20 cellular contexts compared by ENCODE assay signal in the genomic region with DNA sequence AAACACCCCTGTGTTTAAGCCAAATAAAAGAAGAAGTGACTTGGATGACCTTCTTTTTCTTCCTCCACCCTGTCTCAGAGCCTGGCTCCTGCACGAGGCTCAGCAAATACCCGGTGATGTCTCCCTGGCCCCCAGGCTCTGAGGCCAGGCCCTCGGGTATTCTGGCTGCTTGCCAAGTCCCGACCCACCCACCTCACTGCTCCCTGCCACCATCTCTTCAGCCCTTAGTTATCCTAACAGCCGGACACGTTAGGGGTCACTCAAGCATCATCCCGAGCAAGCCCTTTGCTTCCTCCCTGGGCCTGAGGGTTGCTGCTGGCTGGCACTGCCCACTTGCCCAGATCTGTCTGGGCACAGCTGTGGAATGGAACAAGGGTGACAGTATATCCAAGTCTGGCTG. TPM values are rescaled to one million over a fixed set of nuclear protein-coding genes. Genes with fewer than 3 reads are reported as not detected.
DNase-seq lines count a peak whose midpoint lies in the region; ATAC-seq, FAIRE-seq and TF ChIP-seq lines count a peak whose summit lies in the region.
"Had no signal": no experiment of that assay in that cellular context is flagged by ENCODE, and none has a peak within 500 bp of the region (broad histone marks: within the 10 kb centered on the region; RNA-seq: fewer than 3 reads in every experiment).

No MANE protein-coding gene starts in this region.

- WGBS in heart right ventricle, 2 donors, result 52 to 57% methylated on average over 7 of the region's 7 CpGs
- 54 to 60% methylated on average over 7 of the region's 7 CpGs for WGBS in pancreas, 2 donors

- H3K4me1 Mint-ChIP-seq in brain, result peaks cover 34% of the 10 kb centered on the region

- H3K4me1 ChIP-seq in heart right ventricle, result peaks cover 25 to 57% (median 45%) of the 10 kb centered on the region in 9 donors
- peaks cover 38 to 47% (median 39%) of the 10 kb centered on the region in 3 donors for H3K4me1 ChIP-seq in skeletal muscle tissue (ENCODE audit: control insufficient read depth in 3 of 3, insufficient read depth in 3 of 3, low read length in 3 of 3)
- peaks cover 0 to 3% (median 0%) of the 10 kb centered on the region in 3 donors for H3K4me1 ChIP-seq in pancreas

- TF ChIP-seq CTCF in heart right ventricle (IDR thresholded peaks at IDR 0.05), result no peak
- no peak for TF ChIP-seq CTCF in brain (conservative IDR thresholded peaks at IDR 0.05)
- TF ChIP-seq CTCF in pancreas (IDR thresholded peaks at IDR 0.05), result no peak

- peaks cover 3% of the 10 kb centered on the region for H3K27me3 Mint-ChIP-seq in brain

- H3K9ac ChIP-seq in skeletal muscle tissue (ENCODE audit: low read depth in 1 of 3, low read length in 3 of 3), result peak overlapping the region in 1 of 3 donors; percentile 74
- H3K9ac ChIP-seq: GM23248, KMS-11 had no signal

- intact Hi-C loops in heart right ventricle (cut with DNase I) (loop anchor here in 6 of 10 donors (2.0 to 10.0 kb wide), 5 partner anchors 31 to 389 kb away; no protein-coding TSS in a partner anchor), Right ventricle myocardium superior (cut with DNase I) (no loop called here), pancreas (cut with DNase I) (loop anchor here in 2 of 3 donors (10.0 kb wide), 1 partner anchor 169 kb away; no protein-coding TSS in a partner anchor)

- H3K36me3 ChIP-seq in heart right ventricle (peaks cover 0 to 10% (median 0%) of the 10 kb centered on the region in 9 donors), skeletal muscle tissue (ENCODE audit: control insufficient read depth in 3 of 3, insufficient read depth in 3 of 3, low read length in 3 of 3) (peaks cover 5 to 10% (median 8%) of the 10 kb centered on the region in 3 donors), pancreas (no peaks in the 10 kb centered on the region)

- FAIRE-seq in pancreas (lab: Jason Lieb, UNC), result no peak
- FAIRE-seq: A204.1 had no signal

- H3K4me3 ChIP-seq in heart right ventricle (no peak overlapping the region), skeletal muscle tissue (ENCODE audit: low read length in 3 of 3) (no peak overlapping the region), pancreas (no peak overlapping the region)
- H3K4me3 ChIP-seq: GM23248, SK-N-MC had no signal

- no peaks in the 10 kb centered on the region for H3K27me3 ChIP-seq in heart right ventricle
- no peaks in the 10 kb centered on the region for H3K27me3 ChIP-seq in skeletal muscle tissue (ENCODE audit: control insufficient read depth in 3 of 3, insufficient read depth in 3 of 3, low read length in 3 of 3)
- H3K27me3 ChIP-seq in pancreas, result no peaks in the 10 kb centered on the region

- H3K4me3 Mint-ChIP-seq in brain, result no peak overlapping the region

- H3K9me3 ChIP-seq in heart right ventricle (no peaks in the 10 kb centered on the region), skeletal muscle tissue (ENCODE audit: control insufficient read depth in 3 of 3, low read length in 3 of 3) (no peaks in the 10 kb centered on the region), pancreas (no peaks in the 10 kb centered on the region)

- ATAC-seq in heart right ventricle (no peak), Right ventricle myocardium superior (ENCODE audit: poor library complexity) (no peak), pancreas (no peak)
- ATAC-seq: HCT116, Panc1 had no signal

- peaks cover 5% of the 10 kb centered on the region for H3K36me3 Mint-ChIP-seq in brain

- H3K27ac ChIP-seq in heart right ventricle (peak overlapping the region in 8 of 10 donors; percentile 73 to 90 (median 82)), skeletal muscle tissue (ENCODE audit: low read depth, low read length) (peak overlapping the region; percentile 87), pancreas (no peak overlapping the region)
- H3K27ac ChIP-seq: GM23248, KMS-11 had no signal

- DNase-seq in heart right ventricle, result no peak
- no peak for DNase-seq in Right ventricle myocardium superior
- DNase-seq in NCI-H128 (lab: John Stamatoyannopoulos, UW; ENCODE audit: unreplicated experiment), result no peak
- no peak for DNase-seq in pancreas
- DNase-seq: C1 segment of cervical spinal cord, DMS79 treated with DMSO at 0.1 percent for 48 hours, GM23248, NCI-H1092, NCI-H1694, NCI-H2227 treated with DMSO at 0.1 percent for 48 hours, NCI-H524 had no signal

- H3K9me3 Mint-ChIP-seq in brain, result no peaks in the 10 kb centered on the region

- peak overlapping the region; percentile 26 to 76 (median 40) for H3K27ac Mint-ChIP-seq in brain

RNA-seq across cellular contexts. Expression of gene RPS6KL1, which starts 7.2 kb away (rescaled TPM):
- total RNA-seq in heart right ventricle (10 to 100 TPM; 14.5 to 27.0 (median 21.9) TPM), Right ventricle myocardium superior (16.8 TPM), skeletal muscle tissue (3.1 TPM), pancreas (1 to 10 TPM; 4.0 to 7.7 (median 6.5) TPM)
- polyA plus RNA-seq in heart right ventricle (10 to 100 TPM; 10.3 to 27.1 TPM), brain (ENCODE audit: insufficient read depth, low read depth, low replicate concordance) (35.8 TPM), pancreas (10 to 100 TPM; 14.6 to 23.8 TPM)
- total RNA-seq: M059J had no signal

RNA-seq across cellular contexts. Expression of gene DLST, which starts 34.1 kb away (rescaled TPM):
- total RNA-seq in heart right ventricle, result 100 to 1,000 TPM; 179 to 273 (median 227) TPM
- polyA plus RNA-seq in heart right ventricle, result 10 to 100 TPM; 52.5 to 96.0 TPM
- 205 TPM for total RNA-seq in Right ventricle myocardium superior
- polyA plus RNA-seq in brain (ENCODE audit: insufficient read depth, low read depth, low replicate concordance), result 89.0 TPM
- total RNA-seq in skeletal muscle tissue, result 38.1 TPM
- total RNA-seq in pancreas, result 10 to 100 TPM; 33.5 to 46.0 (median 39.3) TPM
- polyA plus RNA-seq in pancreas, result 10 to 100 TPM; 22.8 to 40.4 TPM

RNA-seq across cellular contexts. Expression of gene PGF, which starts 39.6 kb away (rescaled TPM):
- 10 to 100 TPM in 1 of 10 donors, 1 to 10 TPM in 9; 2.1 to 22.5 (median 6.1) TPM for total RNA-seq in heart right ventricle
- 10 to 100 TPM in 1 of 2 donors, 1 to 10 TPM in 1; 6.8 to 12.2 TPM for polyA plus RNA-seq in heart right ventricle
- 5.1 TPM for total RNA-seq in Right ventricle myocardium superior
- polyA plus RNA-seq in brain (ENCODE audit: insufficient read depth, low read depth, low replicate concordance), result 21.8 TPM
- 8.9 TPM for total RNA-seq in skeletal muscle tissue
- 1 to 10 TPM in 4 of 6 donors, under 1 TPM in 2; 0.73 to 4.7 (median 1.8) TPM for total RNA-seq in pancreas
- 1 to 10 TPM; 1.5 to 1.8 TPM for polyA plus RNA-seq in pancreas

RNA-seq across cellular contexts. Expression of gene PROX2, which starts 39.9 kb away (rescaled TPM):
- total RNA-seq in heart right ventricle (not detected), Right ventricle myocardium superior (not detected), skeletal muscle tissue (not detected), pancreas (not detected)
- polyA plus RNA-seq in heart right ventricle (not detected), brain (ENCODE audit: insufficient read depth, low read depth, low replicate concordance) (not detected), pancreas (not detected)
- total RNA-seq: G401, GM23248, M059J had no signal

Comparison
In these comparisons a context has a peak if more than half of its experiments do, and no peak if none do; other contexts are left out.
1. H3K27ac ChIP-seq: peak in heart right ventricle (8 of 10) and skeletal muscle tissue (single experiment); none in pancreas (0 of 4).